8 cellular contexts compared by ENCODE assay signal in the genomic region with DNA sequence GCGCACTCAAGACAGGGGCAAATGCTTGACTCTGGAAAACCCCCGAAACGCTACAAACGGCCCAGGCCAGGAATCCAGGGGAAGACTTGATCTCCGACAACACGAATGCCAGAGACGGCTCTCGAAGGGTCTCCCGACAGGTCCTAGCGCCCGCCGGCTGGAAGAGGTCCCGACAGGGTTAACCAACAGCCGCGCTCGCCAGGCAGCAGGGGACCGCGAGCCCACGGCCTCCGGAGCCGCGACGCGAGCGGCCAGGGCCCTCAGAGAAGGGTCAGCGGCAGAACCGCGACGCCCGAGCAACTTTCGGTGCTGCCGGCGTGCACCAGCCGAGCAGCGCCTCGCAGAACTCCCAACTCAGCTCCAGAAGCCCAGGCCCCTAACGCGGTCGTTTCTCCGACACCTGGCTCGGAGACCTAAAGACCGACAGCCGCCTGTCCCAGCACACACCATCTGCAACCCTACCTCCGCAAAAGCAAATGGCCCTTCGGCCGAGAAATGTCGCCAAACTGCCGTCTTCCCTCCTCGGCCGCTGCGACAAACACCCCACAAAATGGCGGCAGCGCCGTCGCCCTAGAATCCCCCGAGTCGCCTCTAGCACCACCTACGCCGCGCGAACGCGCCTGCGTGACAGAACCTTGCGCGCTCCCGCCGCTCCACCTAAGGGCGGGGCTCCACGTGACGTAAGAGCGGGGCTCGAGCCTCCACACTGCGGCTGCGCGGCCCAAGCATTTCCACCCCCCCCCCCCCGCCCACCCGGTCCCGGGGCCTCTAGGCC. TPM values are rescaled to one million over a fixed set of nuclear protein-coding genes. Genes with fewer than 3 reads are reported as not detected.
DNase-seq lines count a peak whose midpoint lies in the region; ATAC-seq and TF ChIP-seq lines count a peak whose summit lies in the region.

A gene (minus strand): TSS at position 567 of the 775 bp plus-strand sequence. CDS start 3,634 bp downstream, outside the sequence.

- H2AFZ ChIP-seq in mammary epithelial cell (ENCODE audit: low read depth, low read length) (peak within 1 kb of the TSS; percentile 98), smooth muscle cell (ENCODE audit: low read depth) (peak within 1 kb of the TSS; percentile 89)

- no peak for TF ChIP-seq CTCF in AG04449 (IDR thresholded peaks at IDR 0.05; ENCODE audit: insufficient read depth, low read length, missing control alignments)
- TF ChIP-seq CTCF in WI38 (IDR thresholded peaks at IDR 0.05; ENCODE audit: low read depth, low read length): no peak
- no peak for TF ChIP-seq CTCF in mammary epithelial cell (conservative IDR thresholded peaks at IDR 0.05 in 1 of 2, IDR thresholded peaks at IDR 0.05 in 1 of 2; ENCODE audit: extremely low read depth in 1 of 2, insufficient read depth in 1 of 2, low read depth in 1 of 2, low read length in 2 of 2)
- no peak for TF ChIP-seq CTCF in smooth muscle cell (IDR thresholded peaks at IDR 0.05; ENCODE audit: borderline replicate concordance, insufficient read depth, poor library complexity, severe bottlenecking)

- H3K4me2 ChIP-seq in mammary epithelial cell (ENCODE audit: insufficient read depth, low read depth, low read length): peak within 1 kb of the TSS; percentile 88
- H3K4me2 ChIP-seq in smooth muscle cell: peak within 1 kb of the TSS; percentile 92

- peak within 1 kb of the TSS; percentile 91 for H3K9ac ChIP-seq in mammary epithelial cell (ENCODE audit: insufficient read depth, low read length)
- peak within 1 kb of the TSS; percentile 97 for H3K9ac ChIP-seq in smooth muscle cell (ENCODE audit: low read depth)

- H3K79me2 ChIP-seq in mammary epithelial cell (ENCODE audit: insufficient read depth, low read length): peaks cover 50% of the 10 kb centered on the region
- H3K79me2 ChIP-seq in smooth muscle cell (ENCODE audit: low read depth): peaks cover 44% of the 10 kb centered on the region

- ATAC-seq in GM18907 (IDR thresholded peaks at IDR 0.05; ENCODE audit: unreplicated experiment) (peak; percentile 86), HG03139 (IDR thresholded peaks at IDR 0.05; ENCODE audit: unreplicated experiment) (peak; percentile 73)

- no peaks in the 10 kb centered on the region for H3K9me3 ChIP-seq in mammary epithelial cell (replicated peaks; ENCODE audit: insufficient read depth, low read length)
- no peaks in the 10 kb centered on the region for H3K9me3 ChIP-seq in smooth muscle cell (replicated peaks; ENCODE audit: low read depth)

- DNase-seq in AG04449 (ENCODE audit: low read depth, low spot score) (no peak), NCI-H2227 treated with DMSO at 0.1 percent for 48 hours (lab: John Stamatoyannopoulos, UW) (peak; percentile 86), mammary epithelial cell (peak; percentile 88), iPS-NIHi7 (ENCODE audit: extremely low spot score) (peak; percentile 93), smooth muscle cell (lab: John Stamatoyannopoulos, UW; ENCODE audit: unreplicated experiment) (peak; percentile 87)

- no peaks in the 10 kb centered on the region for H3K27me3 ChIP-seq in mammary epithelial cell (ENCODE audit: insufficient read depth, low read length)
- H3K27me3 ChIP-seq in smooth muscle cell (ENCODE audit: low read depth): no peaks in the 10 kb centered on the region

- BruUV-seq in mammary epithelial cell (replicated peaks; lab: Mats Ljungman, UMichigan): TSS peak; percentile 51

- H3K36me3 ChIP-seq in mammary epithelial cell (ENCODE audit: insufficient read depth, low read length) (peaks cover 9% of the 10 kb centered on the region), smooth muscle cell (ENCODE audit: low read depth) (peaks cover 6% of the 10 kb centered on the region)

- intact Hi-C loops in mammary epithelial cell (cut with micrococcal nuclease): loop anchor here (1.0 to 5.0 kb wide), 3 partner anchors 86 to 201 kb away; a partner anchor contains a TSS

- POLR2A ChIA-PET in AG04449 (lab: Yijun Ruan, JAX): interaction anchor here (0.8 to 1.5 kb wide), 2 partner anchors 16 to 21 kb away, joined by 3 to 6 read pairs; no protein-coding TSS in a partner anchor

- peaks cover 11% of the 10 kb centered on the region for H3K4me1 ChIP-seq in mammary epithelial cell (ENCODE audit: insufficient read depth, low read length)
- peaks cover 16% of the 10 kb centered on the region for H3K4me1 ChIP-seq in smooth muscle cell (ENCODE audit: low read depth)

- WGBS in mammary epithelial cell (ENCODE audit: low coverage, missing lambda C conversion rate): 0% methylated on average over 31 of the region's 79 CpGs
- WGBS in smooth muscle cell (ENCODE audit: low lambda C conversion rate): under 1% methylated on average over 63 of the region's 79 CpGs

- peak within 1 kb of the TSS; percentile 89 for H3K27ac ChIP-seq in mammary epithelial cell (ENCODE audit: insufficient read depth, low read depth, low read length)
- H3K27ac ChIP-seq in smooth muscle cell (ENCODE audit: low read depth): peak within 1 kb of the TSS; percentile 90

- dilution Hi-C loops in mammary epithelial cell (cut with HindIII; ENCODE audit: low sequenced_read_pairs): no loop called here

- in situ Hi-C loops in mammary epithelial cell (cut with MboI; ENCODE audit: low sequenced_read_pairs in 2 of 2): no loop called here

- no peaks in the 10 kb centered on the region for H3F3A ChIP-seq in smooth muscle cell (ENCODE audit: low read depth)

- CTCF ChIA-PET in AG04449 (lab: Yijun Ruan, JAX) (no interaction called here), mammary epithelial cell (lab: Charles Lee; ENCODE audit: low non-redundant PET) (interaction anchor here (0.6 kb wide), 1 partner anchor 104 kb away, joined by 3 read pairs; a partner anchor contains a TSS)

- H3K4me3 ChIP-seq in AG04449 (ENCODE audit: low read depth, low read length): peak within 1 kb of the TSS; percentile 95
- peak within 1 kb of the TSS; percentile 90 for H3K4me3 ChIP-seq in WI38 (ENCODE audit: low read depth, low read length)
- peak within 1 kb of the TSS; percentile 62 to 96 (median 86) for H3K4me3 ChIP-seq in mammary epithelial cell (replicated peaks in 1 of 3; ENCODE audit: insufficient read depth in 1 of 3, low read depth in 2 of 3, low read length in 3 of 3)
- peak within 1 kb of the TSS; percentile 69 for H3K4me3 ChIP-seq in smooth muscle cell

- no peaks in the 10 kb centered on the region for H4K20me1 ChIP-seq in mammary epithelial cell (ENCODE audit: insufficient read depth, low read length)
- H4K20me1 ChIP-seq in smooth muscle cell (ENCODE audit: low read depth): peaks cover 39% of the 10 kb centered on the region

RNA-seq across cellular contexts. Expression of the gene that starts here (rescaled TPM):
- total RNA-seq in mammary epithelial cell: 10 to 100 TPM; 17.5 to 31.7 TPM
- 7.4 TPM for polyA plus RNA-seq in mammary epithelial cell
- 7.1 TPM for polyA minus RNA-seq in mammary epithelial cell
- 21.9 and 25.7 TPM in 2 replicates for total RNA-seq in smooth muscle cell
- polyA plus RNA-seq in smooth muscle cell: 8.9 and 10.3 TPM in 2 replicates
